8 cellular contexts compared by ENCODE assay signal in genomic region chr12:10749700-10750384, GRCh38. TPM values are rescaled to one million over a fixed set of nuclear protein-coding genes. Genes with fewer than 3 reads are reported as not detected.
DNase-seq lines count a peak whose midpoint lies in the region; ATAC-seq and TF ChIP-seq lines count a peak whose summit lies in the region.

No MANE protein-coding gene starts in this region.

- H3K4me1 ChIP-seq in spleen = peaks cover 0 to 16% (median 10%) of the 10 kb centered on the region in 6 donors

- peak; percentile 94 for ATAC-seq in Right ventricle myocardium inferior
- ATAC-seq in HG02973 (IDR thresholded peaks at IDR 0.05; ENCODE audit: unreplicated experiment) = peak; percentile 90

- peaks cover 0 to 3% (median 0%) of the 10 kb centered on the region in 8 donors for H3K9me3 ChIP-seq in spleen

- DNase-seq in Right ventricle myocardium inferior (ENCODE audit: missing footprints) (peak; percentile 61), cardiac septum (ENCODE audit: low spot score) (no peak), NCI-H2107 (lab: John Stamatoyannopoulos, UW) (peak; percentile 81), UCSD-AML1 (lab: John Stamatoyannopoulos, UW; ENCODE audit: unreplicated experiment) (peak; percentile 60), T47D (ENCODE audit: low read depth in 1 of 2, low spot score in 1 of 2) (peak; percentile 9 to 77), iPS-NIHi7 (ENCODE audit: extremely low spot score) (peak; percentile 83), spleen (no peak)

- peak; percentile 79 to 97 (median 89) for TF ChIP-seq CTCF in spleen (IDR thresholded peaks at IDR 0.05 in 8 of 11, conservative IDR thresholded peaks at IDR 0.05 in 3 of 11)

- intact Hi-C loops in Right ventricle myocardium inferior (cut with DNase I) = loop anchor here (2.0 kb wide), 2 partner anchors 27 to 137 kb away; partner anchors contain the start of genes MAGOHB and YBX3
- intact Hi-C loops in cardiac septum (cut with DNase I) = loop anchor here (1.0 to 5.0 kb wide), 2 partner anchors 27 to 138 kb away; partner anchors contain the start of genes MAGOHB and YBX3
- intact Hi-C loops in spleen (cut with DNase I; ENCODE audit: low total_unique reads) = loop anchor here (5.0 kb wide), 1 partner anchor 513 kb away; no protein-coding TSS in a partner anchor

- TF ChIP-seq POLR2A in spleen (IDR thresholded peaks at IDR 0.05) = no peak

- in situ Hi-C loops in T47D (cut with HindIII; ENCODE audit: low pct_unique_long_range_greater_than_20kb, low sequenced_read_pairs) = no loop called here

- WGBS in spleen, 5 donors = 8 to 11% (median 9%) methylated on average over 17 of the region's 17 CpGs

- H3K27ac ChIP-seq in spleen = peak overlapping the region in 6 of 8 donors; percentile 21 to 61 (median 53)

- H3K27me3 ChIP-seq in spleen (replicated peaks in 1 of 7) = peaks cover 0 to 7% (median 0%) of the 10 kb centered on the region in 7 donors

- H3K4me3 ChIP-seq in spleen = peak overlapping the region in 2 of 8 donors; percentile 26 to 55

- no peaks in the 10 kb centered on the region for H3K36me3 ChIP-seq in spleen

RNA-seq across cellular contexts. Expression of gene YBX3, which starts 26.7 kb away (rescaled TPM):
- total RNA-seq in Right ventricle myocardium inferior = 594 TPM
- total RNA-seq in cardiac septum = 998 TPM
- 100 to 1,000 TPM; 166 to 250 (median 180) TPM for total RNA-seq in spleen
- 100 to 1,000 TPM in 1 of 3 donors, 10 to 100 TPM in 2; 87.0 to 155 (median 90.7) TPM for polyA plus RNA-seq in spleen

RNA-seq across cellular contexts. Expression of gene TAS2R7, which starts 52.6 kb away (rescaled TPM):
- total RNA-seq in Right ventricle myocardium inferior (not detected), cardiac septum (not detected), spleen (not detected)
- not detected for polyA plus RNA-seq in spleen

RNA-seq across cellular contexts. Expression of gene TAS2R8, which starts 57.2 kb away (rescaled TPM):
- total RNA-seq in Right ventricle myocardium inferior = not detected
- not detected for total RNA-seq in cardiac septum
- total RNA-seq in spleen = not detected
- under 1 TPM in 1 of 3 donors, not detected in 2; 0.06 TPM for polyA plus RNA-seq in spleen

Comparison
In these comparisons a context has a peak if more than half of its experiments do, and no peak if none do; other contexts are left out.
1. DNase-seq: peak in Right ventricle myocardium inferior (single experiment), NCI-H2107 (single experiment), UCSD-AML1 (single experiment), T47D (2 of 2) and iPS-NIHi7 (single experiment); none in cardiac septum (single experiment) and spleen (single experiment).